ENCODE assay signal across 18 cellular contexts in genomic region chr2:28666496-28667184, GRCh38.
DNase-seq lines count a peak whose midpoint lies in the region; ATAC-seq and TF ChIP-seq lines count a peak whose summit lies in the region.
"Had no signal": no experiment of that assay in that cellular context is flagged by ENCODE, and none has a peak within 500 bp of the region (broad histone marks: within the 10 kb centered on the region; RNA-seq: fewer than 3 reads in every experiment).

No MANE protein-coding gene starts in this region.

- in situ Hi-C loops in GM13977 (cut with MboI; ENCODE audit: low pct_unique_long_range_greater_than_20kb, low sequenced_read_pairs, unreplicated experiment): no loop called here

- TF ChIP-seq CTCF in neural progenitor cell (IDR thresholded peaks at IDR 0.05): no peak
- TF ChIP-seq CTCF in uterus (IDR thresholded peaks at IDR 0.05): no peak
- no peak for TF ChIP-seq CTCF in GM13977 (IDR thresholded peaks at IDR 0.05; ENCODE audit: extremely low read depth, insufficient read depth, missing control alignments)

- peaks cover 4% of the 10 kb centered on the region for H3K9me3 Mint-ChIP-seq in neural progenitor cell

- no peak overlapping the region for H3K4me2 ChIP-seq in neural progenitor cell

- no peaks in the 10 kb centered on the region for H3F3A ChIP-seq in neural progenitor cell (ENCODE audit: low read depth)

- no peaks in the 10 kb centered on the region for H3K9me3 ChIP-seq in right cardiac atrium (ENCODE audit: control insufficient read depth, low read length)
- H3K9me3 ChIP-seq in neural progenitor cell (ENCODE audit: low read depth): no peaks in the 10 kb centered on the region
- H3K9me3 ChIP-seq in uterus: no peaks in the 10 kb centered on the region

- TF ChIP-seq POLR2A in uterus (IDR thresholded peaks at IDR 0.05): no peak

- intact Hi-C loops in right cardiac atrium (cut with DNase I): loop anchor here in 1 of 4 donors (10.0 kb wide), 1 partner anchor 72 kb away; no protein-coding TSS in a partner anchor
- intact Hi-C loops in left cardiac atrium (cut with DNase I): no loop called here
- intact Hi-C loops in uterus (cut with DNase I; ENCODE audit: low total_unique reads): no loop called here

- H2AFZ ChIP-seq in neural progenitor cell (replicated peaks): no peak overlapping the region

- H3K4me3 ChIP-seq in right cardiac atrium (ENCODE audit: low read length) (no peak overlapping the region), neural progenitor cell (no peak overlapping the region), uterus (no peak overlapping the region)
- H3K4me3 ChIP-seq: K562 had no signal

- H3K36me3 Mint-ChIP-seq in neural progenitor cell: no peaks in the 10 kb centered on the region

- no peak overlapping the region for H3K9ac ChIP-seq in neural progenitor cell

- peak; percentile 47 to 64 (median 54) for DNase-seq in right cardiac atrium
- no peak for DNase-seq in left cardiac atrium
- DNase-seq in fibroblast of peridontal ligament (ENCODE audit: extremely low read depth): peak; percentile 44
- DNase-seq in neural progenitor cell (ENCODE audit: low spot score): no peak
- DNase-seq in uterus: peak; percentile 57 to 70
- no peak for DNase-seq in NCI-H226
- no peak for DNase-seq in activated naive CD4-positive, alpha-beta T cell treated with Interleukin-2 at 50 U/mL for 16 hours
- DNase-seq in GM13977 (ENCODE audit: low spot score): no peak
- DNase-seq: C1 segment of cervical spinal cord; DMS 273 treated with DMSO at 0.1 percent for 48 hours; HCEC 1CT; NCI-H1436 treated with DMSO at 0.1 percent for 48 hours; NCI-H2081; NCI-H524; NK-92 treated with Interleukin-12 subunit alpha and Interleukin-12 subunit beta, amount 100 ng/mL, for 24 hours; OCI-M1 had no signal

- no peak for ATAC-seq in right cardiac atrium
- no peak for ATAC-seq in left cardiac atrium
- ATAC-seq: K562 had no signal

- H3K4me1 ChIP-seq in right cardiac atrium (ENCODE audit: control insufficient read depth, insufficient read depth, low read length) (peaks cover 7% of the 10 kb centered on the region), neural progenitor cell (peaks cover 29% of the 10 kb centered on the region), uterus (peaks cover 10 to 21% of the 10 kb centered on the region in 2 donors)

- H3K27ac Mint-ChIP-seq in neural progenitor cell: peak overlapping the region; percentile 52

- H3K27ac ChIP-seq in right cardiac atrium (ENCODE audit: low read length): no peak overlapping the region
- no peak overlapping the region for H3K27ac ChIP-seq in neural progenitor cell
- H3K27ac ChIP-seq in uterus: peak overlapping the region; percentile 89 to 92
- H3K27ac ChIP-seq: 22Rv1 had no signal

- H3K4me1 Mint-ChIP-seq in neural progenitor cell: peaks cover 67% of the 10 kb centered on the region

- no peaks in the 10 kb centered on the region for H4K20me1 ChIP-seq in neural progenitor cell (ENCODE audit: low read depth)

- H3K4me3 Mint-ChIP-seq in neural progenitor cell: no peak overlapping the region

- H3K36me3 ChIP-seq in neural progenitor cell (no peaks in the 10 kb centered on the region), uterus (no peaks in the 10 kb centered on the region)

- H3K27me3 ChIP-seq in right cardiac atrium (ENCODE audit: control insufficient read depth, insufficient read depth) (no peaks in the 10 kb centered on the region), neural progenitor cell (no peaks in the 10 kb centered on the region), uterus (no peaks in the 10 kb centered on the region)

- 66% methylated on average over 8 of the region's 8 CpGs for WGBS in right cardiac atrium

- H3K79me2 ChIP-seq in neural progenitor cell (ENCODE audit: low read depth): no peaks in the 10 kb centered on the region

- peaks cover 13% of the 10 kb centered on the region for H3K27me3 Mint-ChIP-seq in neural progenitor cell (ENCODE audit: insufficient read depth, low read depth)

Comparison
In these comparisons a context has a peak if more than half of its experiments do, and no peak if none do; other contexts are left out.
1. DNase-seq: peak in right cardiac atrium (3 of 3), fibroblast of peridontal ligament (single experiment) and uterus (2 of 2); none in left cardiac atrium (single experiment), neural progenitor cell (single experiment), NCI-H226 (single experiment), activated naive CD4-positive, alpha-beta T cell treated with Interleukin-2 at 50 U/mL for 16 hours (single experiment) and GM13977 (single experiment).
2. H3K27ac ChIP-seq: peak in uterus (2 of 2); none in right cardiac atrium (single experiment) and neural progenitor cell (single experiment).